In genomic region chr16:81005644-81006471, GRCh38 we compare ENCODE assay signal across 7 cellular contexts. TPM values are rescaled to one million over a fixed set of nuclear protein-coding genes. Genes with fewer than 3 reads are reported as not detected.
A peak's percentile ranks its signal among the peaks of the same experiment; 100 is the strongest.
DNase-seq lines count a peak whose midpoint lies in the region; ATAC-seq and TF ChIP-seq lines count a peak whose summit lies in the region.

No MANE protein-coding gene starts in this region.

- H3K36me3 ChIP-seq in MG63 (no peaks in the 10 kb centered on the region; the same call in 1 of the 2 replicates), breast epithelium (no peaks in the 10 kb centered on the region)

- H3K9me3 Mint-ChIP-seq in memory B cell (no peaks in the 10 kb centered on the region), type B pancreatic cell (no peaks in the 10 kb centered on the region)

- peaks cover 3% of the 10 kb centered on the region for H3K36me3 Mint-ChIP-seq in memory B cell
- H3K36me3 Mint-ChIP-seq in type B pancreatic cell = no peaks in the 10 kb centered on the region

- H3K9me3 ChIP-seq in MG63 (no peaks in the 10 kb centered on the region), breast epithelium (no peaks in the 10 kb centered on the region)

- TF ChIP-seq CTCF in breast epithelium (IDR thresholded peaks at IDR 0.05) (no peak), type B pancreatic cell (conservative IDR thresholded peaks at IDR 0.05) (no peak)

- H3K27me3 ChIP-seq in MG63 = no peaks in the 10 kb centered on the region
- H3K27me3 ChIP-seq in breast epithelium = no peaks in the 10 kb centered on the region

- H3K4me3 Mint-ChIP-seq in memory B cell (peak overlapping the region; percentile 99), type B pancreatic cell (peak overlapping the region; percentile 99)

- H3K4me3 ChIP-seq in GM08714 (ENCODE audit: low read length) (peak overlapping the region; percentile 80), MG63 (peak overlapping the region; percentile 81), breast epithelium (peak overlapping the region; percentile 93 to 96 (median 95))

- peaks cover 0 to 4% of the 10 kb centered on the region in 2 donors for H3K4me1 ChIP-seq in breast epithelium

- TF ChIP-seq POLR2A in breast epithelium (IDR thresholded peaks at IDR 0.05) = no peak

- H3K4me1 Mint-ChIP-seq in memory B cell (peaks cover 28% of the 10 kb centered on the region), type B pancreatic cell (ENCODE audit: unreplicated experiment) (peaks cover 29% of the 10 kb centered on the region)

- H3K27ac Mint-ChIP-seq in memory B cell (peak overlapping the region; percentile 100), type B pancreatic cell (peak overlapping the region; percentile 100)

- intact Hi-C loops in breast epithelium (cut with DNase I; ENCODE audit: low total_unique reads) = no loop called here

- ATAC-seq in memory B cell (ENCODE audit: low read depth) (no peak), HG03442 (IDR thresholded peaks at IDR 0.05; ENCODE audit: unreplicated experiment) (no peak)

- peak overlapping the region; percentile 98 to 99 for H3K27ac ChIP-seq in breast epithelium

- H3K27me3 Mint-ChIP-seq in memory B cell = no peaks in the 10 kb centered on the region
- H3K27me3 Mint-ChIP-seq in type B pancreatic cell = no peaks in the 10 kb centered on the region

- no peak for DNase-seq in MG63
- peak in 1 of 2 donors; percentile 61 for DNase-seq in breast epithelium (ENCODE audit: low spot score in 2 of 2)
- DNase-seq in memory B cell (ENCODE audit: low spot score in 2 of 2) = no peak
- no peak for DNase-seq in type B pancreatic cell (ENCODE audit: extremely low spot score, unreplicated experiment)
- no peak for DNase-seq in stimulated activated CD4-positive, alpha-beta T cell treated with anti-CD3 and anti-CD28 coated beads, Interleukin-2, amount 100 ng/mL, for 48 hours

RNA-seq across cellular contexts. Expression of gene CMC2, which starts 0.8 kb away (rescaled TPM):
- total RNA-seq in MG63 (2014; rRNA removed; shearing (Covaris generic); ENCODE audit: low replicate concordance) = 69.6 and 184 TPM in 2 replicates
- 10 to 100 TPM; 27.5 to 38.5 (median 31.5) TPM for total RNA-seq in breast epithelium
- 53.2 and 59.8 TPM in 2 replicates for total RNA-seq in type B pancreatic cell (ENCODE audit: low replicate concordance)

RNA-seq across cellular contexts. Expression of gene CENPN, which starts 1.2 kb away (rescaled TPM):
- total RNA-seq in MG63 (2014; rRNA removed; shearing (Covaris generic); ENCODE audit: low replicate concordance) = 68.7 and 88.9 TPM in 2 replicates
- total RNA-seq in breast epithelium (1 to 10 TPM; 3.9 to 9.7 (median 8.2) TPM), type B pancreatic cell (ENCODE audit: low replicate concordance) (19.4 and 31.0 TPM in 2 replicates)

RNA-seq across cellular contexts. Expression of gene ATMIN, which starts 29.8 kb away (rescaled TPM):
- 15.1 and 27.0 TPM in 2 replicates for total RNA-seq in MG63 (2014; rRNA removed; shearing (Covaris generic); ENCODE audit: low replicate concordance)
- total RNA-seq in breast epithelium = 10 to 100 TPM; 37.4 to 54.9 (median 42.6) TPM
- total RNA-seq in type B pancreatic cell (ENCODE audit: low replicate concordance) = 47.0 and 61.7 TPM in 2 replicates
